Comparison of ENCODE assay signal across 10 cellular contexts in the genomic region with DNA sequence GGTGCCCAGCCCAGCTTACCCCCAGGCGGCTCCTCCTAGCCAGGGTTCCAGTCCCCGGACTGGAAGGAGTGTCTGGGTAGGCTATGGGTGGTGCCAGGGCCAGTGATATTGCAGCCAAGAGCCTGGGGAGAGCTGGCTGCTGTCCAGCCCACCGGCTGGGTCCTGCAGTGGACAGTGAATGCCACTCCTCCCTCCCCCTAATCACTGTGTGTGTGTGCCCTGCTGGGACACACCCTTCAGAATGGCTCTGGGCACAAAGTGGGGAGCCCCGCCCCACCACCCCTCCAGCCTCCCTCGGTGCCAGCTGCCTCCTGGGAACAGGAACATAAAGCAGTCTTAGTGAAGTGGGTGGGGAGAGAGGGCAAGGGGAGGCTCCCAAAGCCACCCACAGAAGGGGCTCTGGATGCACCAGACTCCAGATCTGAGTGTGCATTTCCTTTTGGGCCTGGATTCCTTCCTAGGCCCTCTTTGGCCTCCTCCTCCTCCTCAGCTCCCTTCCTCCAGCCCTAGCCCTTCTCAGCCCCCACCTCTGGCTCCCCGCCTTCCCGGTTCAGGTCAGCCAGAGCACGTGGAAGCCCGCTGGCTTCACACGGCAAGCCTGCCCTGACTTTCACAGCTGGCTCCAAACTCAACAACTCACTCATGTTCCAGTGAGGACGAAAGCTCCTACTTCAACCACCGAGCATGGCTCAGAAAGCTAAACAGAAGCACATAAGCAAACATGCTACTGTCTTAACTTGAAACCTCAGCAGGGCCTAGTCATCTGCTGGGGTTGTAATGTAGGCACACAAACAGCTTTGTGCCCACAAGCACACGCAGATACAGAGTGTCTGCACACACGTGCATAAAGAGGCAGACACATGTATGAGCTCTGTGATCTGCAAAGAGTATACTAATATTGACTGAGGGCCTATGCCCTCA.
DNase-seq lines count a peak whose midpoint lies in the region; ATAC-seq, FAIRE-seq and TF ChIP-seq lines count a peak whose summit lies in the region.
"Had no signal": no experiment of that assay in that cellular context is flagged by ENCODE, and none has a peak within 500 bp of the region (broad histone marks: within the 10 kb centered on the region; RNA-seq: fewer than 3 reads in every experiment).

No MANE protein-coding gene starts in this region.

- 27% methylated on average over 13 of the region's 14 CpGs for WGBS in HepG2 (ENCODE audit: low lambda C conversion rate)
- WGBS in testis, 2 donors: 51 to 61% methylated on average over 12 to 14 of the region's 14 CpGs

- POLR2A ChIA-PET in HepG2 (lab: Yijun Ruan, JAX): no interaction called here

- TF ChIP-seq CTCF in HepG2 (CRISPR knock-in tag; IDR thresholded peaks at IDR 0.05) (no peak), testis (IDR thresholded peaks at IDR 0.05) (no peak)

- CTCF ChIA-PET in HepG2 (lab: Yijun Ruan, JAX; ENCODE audit: low intra/inter-chr PET ratio, low total read pairs): no interaction called here

- DNase-seq in NCI-H1105 (lab: John Stamatoyannopoulos, UW): peak; percentile 83
- peak; percentile 72 for DNase-seq in RPMI8226
- no peak for DNase-seq in HepG2 (ENCODE audit: low spot score)
- DNase-seq in testis: peak; percentile 86
- no peak for DNase-seq in head of caudate nucleus
- no peak for DNase-seq in H7
- DNase-seq: activated CD4-positive, alpha-beta T cell treated with anti-CD3 and anti-CD28 coated beads, Interleukin-2, amount 10 ng/mL, durations not matched to agents 7 days and 5 days had no signal

- no peaks in the 10 kb centered on the region for H3K9me3 ChIP-seq in HepG2 (ENCODE audit: low read length)
- no peaks in the 10 kb centered on the region for H3K9me3 ChIP-seq in testis

- H2AFZ ChIP-seq in HepG2 (ENCODE audit: low read length): no peak overlapping the region

- intact Hi-C loops in HepG2 (cut with micrococcal nuclease; ENCODE audit: unreplicated experiment): no loop called here
- intact Hi-C loops in testis (cut with DNase I; ENCODE audit: low total_unique reads): no loop called here
- intact Hi-C loops in head of caudate nucleus (cut with DNase I): no loop called here

- H3K36me3 ChIP-seq in HepG2 (replicated peaks in 1 of 2; ENCODE audit: control insufficient read depth in 1 of 2, insufficient read depth in 2 of 2, low read length in 2 of 2) (no peaks in the 10 kb centered on the region), testis (ENCODE audit: low read depth, missing control alignments) (no peaks in the 10 kb centered on the region), H7 (replicated peaks; ENCODE audit: control insufficient read depth, insufficient read depth, low read length) (no peaks in the 10 kb centered on the region)

- TF ChIP-seq POLR2A in HepG2 (IDR thresholded peaks at IDR 0.05; ENCODE audit: insufficient read depth in 1 of 2, low read depth in 2 of 2, low read length in 2 of 2) (no peak), testis (IDR thresholded peaks at IDR 0.05) (no peak)

- BruUV-seq in HepG2 (replicated peaks; lab: Mats Ljungman, UMichigan): no TSS peak

- H3K27ac ChIP-seq in HepG2 (ENCODE audit: extremely low read length, insufficient read depth, low read length): no peak overlapping the region
- no peak overlapping the region for H3K27ac ChIP-seq in testis

- in situ Hi-C loops in HepG2 (cut with HindIII; ENCODE audit: extremely low pct_ligation_motif_present, low pct_unique_long_range_greater_than_20kb): no loop called here

- no peak for TF ChIP-seq RAD21 in HepG2 (CRISPR knock-in tag; IDR thresholded peaks at IDR 0.05)

- ATAC-seq in HepG2 (no peak), GM18870 (IDR thresholded peaks at IDR 0.05; ENCODE audit: unreplicated experiment) (no peak), HG03521 (IDR thresholded peaks at IDR 0.05; ENCODE audit: unreplicated experiment) (no peak)
- ATAC-seq: K562 had no signal

- no peaks in the 10 kb centered on the region for H3K79me2 ChIP-seq in HepG2 (ENCODE audit: insufficient read depth, low read length)

- H3K4me1 ChIP-seq in HepG2 (ENCODE audit: insufficient read depth, low read length) (no peaks in the 10 kb centered on the region; the same call in 1 of the 2 replicates), testis (peaks cover 15% of the 10 kb centered on the region)

- FAIRE-seq in HepG2 (lab: Jason Lieb, UNC): no peak
- FAIRE-seq: K562 had no signal

- H3K27me3 ChIP-seq in HepG2 (ENCODE audit: control insufficient read depth in 1 of 2, insufficient read depth in 2 of 2, low read length in 2 of 2): peaks cover 7 to 48% of the 10 kb centered on the region in 2 experiments; a peak in 4 of 5 replicates
- H3K27me3 ChIP-seq in testis: no peaks in the 10 kb centered on the region
- peaks cover 47% of the 10 kb centered on the region for H3K27me3 ChIP-seq in H7 (ENCODE audit: control insufficient read depth, insufficient read depth, low read length)

- H3K9ac ChIP-seq in HepG2 (ENCODE audit: insufficient read depth, low read depth, low read length): no peak overlapping the region

- TF ChIP-seq EP300 in HepG2 (IDR thresholded peaks at IDR 0.05; ENCODE audit: low read depth in 2 of 2, low read length in 2 of 2) (no peak), HepG2 (CRISPR knock-in tag; IDR thresholded peaks at IDR 0.05; ENCODE audit: borderline replicate concordance) (no peak)

- H3K4me3 ChIP-seq in HepG2 (replicated peaks in 1 of 3; ENCODE audit: insufficient read depth in 1 of 3, low read depth in 2 of 3, low read length in 3 of 3) (no peak overlapping the region), testis (no peak overlapping the region), H7 (ENCODE audit: insufficient read depth, low read depth, low read length) (no peak overlapping the region)
- H3K4me3 ChIP-seq: K562 had no signal

- H3K4me2 ChIP-seq in HepG2 (ENCODE audit: low read depth, low read length): no peak overlapping the region

- no peaks in the 10 kb centered on the region for H4K20me1 ChIP-seq in HepG2 (ENCODE audit: insufficient read depth, low read length)

TF ChIP-seq in HepG2, 621 proteins besides CTCF, POLR2A, EP300 and RAD21:
- TF ChIP-seq ZNF570 (CRISPR knock-in tag; IDR thresholded peaks at IDR 0.05; ENCODE audit: borderline replicate concordance): no peak
- TF ChIP-seq, protein P1, sequence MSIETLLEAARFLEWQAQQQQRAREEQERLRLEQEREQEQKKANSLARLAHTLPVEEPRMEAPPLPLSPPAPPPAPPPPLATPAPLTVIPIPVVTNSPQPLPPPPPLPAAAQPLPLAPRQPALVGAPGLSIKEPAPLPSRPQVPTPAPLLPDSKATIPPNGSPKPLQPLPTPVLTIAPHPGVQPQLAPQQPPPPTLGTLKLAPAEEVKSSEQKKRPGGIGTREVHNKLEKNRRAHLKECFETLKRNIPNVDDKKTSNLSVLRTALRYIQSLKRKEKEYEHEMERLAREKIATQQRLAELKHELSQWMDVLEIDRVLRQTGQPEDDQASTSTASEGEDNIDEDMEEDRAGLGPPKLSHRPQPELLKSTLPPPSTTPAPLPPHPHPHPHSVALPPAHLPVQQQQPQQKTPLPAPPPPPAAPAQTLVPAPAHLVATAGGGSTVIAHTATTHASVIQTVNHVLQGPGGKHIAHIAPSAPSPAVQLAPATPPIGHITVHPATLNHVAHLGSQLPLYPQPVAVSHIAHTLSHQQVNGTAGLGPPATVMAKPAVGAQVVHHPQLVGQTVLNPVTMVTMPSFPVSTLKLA (IDR thresholded peaks at IDR 0.05): peak; percentile 85

Comparison
In these comparisons a context has a peak if more than half of its experiments do, and no peak if none do; other contexts are left out.
1. DNase-seq: peak in NCI-H1105 (single experiment), RPMI8226 (single experiment) and testis (single experiment); none in HepG2 (single experiment), head of caudate nucleus (0 of 42) and H7 (single experiment).